Comparison of ENCODE assay signal across 9 cellular contexts in the genomic region with DNA sequence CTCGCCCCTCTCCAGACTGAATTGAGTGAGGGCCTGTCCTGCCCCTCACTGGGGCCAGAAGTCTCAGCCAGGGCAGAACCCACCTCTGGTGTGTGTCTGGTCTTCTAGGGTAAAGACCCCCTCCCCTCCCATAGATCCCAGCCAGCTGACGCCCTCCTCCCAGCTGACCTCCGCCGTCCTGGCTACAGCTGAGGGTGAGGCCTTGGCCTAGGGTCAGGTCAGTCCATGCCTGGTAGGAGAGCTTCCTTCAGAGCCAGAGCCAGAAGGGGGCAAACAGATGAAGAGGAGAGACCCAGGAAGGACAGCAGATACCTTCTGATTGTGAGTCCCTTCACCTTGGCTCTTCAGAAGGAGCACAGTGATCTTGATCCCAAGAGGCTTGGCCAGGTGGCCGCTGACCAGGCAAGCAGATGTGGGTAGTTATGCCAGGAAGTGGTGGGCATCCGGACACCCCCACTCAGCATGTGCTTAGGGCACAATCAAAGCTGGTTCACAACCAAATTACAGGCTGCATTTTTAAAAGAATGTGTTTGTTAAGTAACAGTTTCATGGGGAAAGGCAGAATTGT. TPM values are rescaled to one million over a fixed set of nuclear protein-coding genes. Genes with fewer than 3 reads are reported as not detected.
DNase-seq lines count a peak whose midpoint lies in the region; ATAC-seq and TF ChIP-seq lines count a peak whose summit lies in the region.
"Had no signal": no experiment of that assay in that cellular context is flagged by ENCODE, and none has a peak within 500 bp of the region (broad histone marks: within the 10 kb centered on the region; RNA-seq: fewer than 3 reads in every experiment).

No MANE protein-coding gene starts in this region.

- TF ChIP-seq EP300 in ovary (IDR thresholded peaks at IDR 0.05): no peak

- H3K9me3 Mint-ChIP-seq in Calu3 (ENCODE audit: low read depth, unreplicated experiment): no peaks in the 10 kb centered on the region
- H3K9me3 Mint-ChIP-seq in IgD-negative memory B cell: no peaks in the 10 kb centered on the region

- ATAC-seq in GM18909 (IDR thresholded peaks at IDR 0.05; ENCODE audit: poor library complexity, unreplicated experiment): no peak

- no TSS peak for BruUV-seq in Calu3 (replicated peaks; lab: Mats Ljungman, UMichigan)

- intact Hi-C loops in Calu3 (cut with micrococcal nuclease; ENCODE audit: unreplicated experiment) (no loop called here), ovary (cut with DNase I) (no loop called here)

- DNase-seq in Calu3 (peak; percentile 34), ovary (no peak), NCI-H345 treated with DMSO at 0.1 percent for 48 hours (lab: John Stamatoyannopoulos, UW; ENCODE audit: unreplicated experiment) (no peak), kidney glomerular epithelial cell (lab: John Stamatoyannopoulos, UW) (no peak), SIG-M5 (lab: John Stamatoyannopoulos, UW) (no peak)
- peak; percentile 17 for DNase-seq in central memory CD4-positive, alpha-beta T cell
- DNase-seq: NCI-H1436 treated with DMSO at 0.1 percent for 48 hours had no signal

- H3K36me3 Mint-ChIP-seq in Calu3 (ENCODE audit: insufficient read depth, unreplicated experiment): peaks cover 61% of the 10 kb centered on the region
- peaks cover 10% of the 10 kb centered on the region for H3K36me3 Mint-ChIP-seq in IgD-negative memory B cell

- no peaks in the 10 kb centered on the region for H3K36me3 ChIP-seq in ovary

- no peaks in the 10 kb centered on the region for H3K9me3 ChIP-seq in ovary

- TF ChIP-seq POLR2A in ovary (IDR thresholded peaks at IDR 0.05): no peak

- H3K27me3 ChIP-seq in ovary: no peaks in the 10 kb centered on the region

- H3K4me1 Mint-ChIP-seq in Calu3 (ENCODE audit: low read depth, unreplicated experiment): peaks cover 54% of the 10 kb centered on the region
- H3K4me1 Mint-ChIP-seq in IgD-negative memory B cell: peaks cover 47 to 52% (median 50%) of the 10 kb centered on the region in 3 donors

- CTCF ChIA-PET in Calu3 (lab: Charles Lee): interaction anchor here (0.5 to 1.6 kb wide), 9 partner anchors 12 to 502 kb away, joined by 3 to 10 read pairs (median 3); a partner anchor contains a TSS

- TF ChIP-seq CTCF in Calu3 (IDR thresholded peaks at IDR 0.05; ENCODE audit: unreplicated experiment) (peak; percentile 2), ovary (IDR thresholded peaks at IDR 0.05) (no peak)

- 54 to 65% (median 65%) methylated on average over 6 of the region's 6 CpGs for WGBS in ovary, 3 donors

- H3K27ac Mint-ChIP-seq in Calu3 (ENCODE audit: unreplicated experiment) (peak overlapping the region; percentile 71), IgD-negative memory B cell (peak overlapping the region; percentile 98 to 100 (median 99))

- H3K4me3 ChIP-seq in ovary: no peak overlapping the region

- no peaks in the 10 kb centered on the region for H3K27me3 Mint-ChIP-seq in Calu3 (ENCODE audit: unreplicated experiment)
- H3K27me3 Mint-ChIP-seq in IgD-negative memory B cell: peaks cover 2% of the 10 kb centered on the region

- H3K4me1 ChIP-seq in ovary (ENCODE audit: insufficient read depth): peaks cover 33% of the 10 kb centered on the region

- H3K4me3 Mint-ChIP-seq in Calu3 (ENCODE audit: low read depth, unreplicated experiment) (no peak overlapping the region), IgD-negative memory B cell (peak overlapping the region; percentile 57 to 92 (median 85))

- H3K27ac ChIP-seq in ovary: peak overlapping the region; percentile 65 to 72

RNA-seq across cellular contexts. Expression of a gene that starts 29.8 kb away (rescaled TPM):
- total RNA-seq in Calu3 (2022): 93.4 and 128 TPM in 2 replicates
- 46.7 TPM for polyA plus RNA-seq in IgD-negative memory B cell
- total RNA-seq in ovary: 10 to 100 TPM; 31.4 to 82.9 (median 74.9) TPM
- 10 to 100 TPM; 23.2 to 28.1 TPM for polyA plus RNA-seq in ovary

Comparison
In these comparisons a context has a peak if more than half of its experiments do, and no peak if none do; other contexts are left out.
1. DNase-seq: peak in Calu3 (single experiment) and central memory CD4-positive, alpha-beta T cell (single experiment); none in ovary (0 of 5), NCI-H345 treated with DMSO at 0.1 percent for 48 hours (single experiment), kidney glomerular epithelial cell (single experiment) and SIG-M5 (single experiment).